In genomic region chr11:414333-414857, GRCh38 we compare ENCODE assay signal across 1 cellular context.
TF ChIP-seq lines count a peak whose summit lies in the region.

No MANE protein-coding gene starts in this region.

TF ChIP-seq in WTC11, 78 proteins besides CTCF, POLR2A, EP300 and RAD21 (continued from another document):
- no peak for TF ChIP-seq PRDM15 (CRISPR knock-in tag; IDR thresholded peaks at IDR 0.05)
- no peak for TF ChIP-seq CREM (CRISPR knock-in tag; IDR thresholded peaks at IDR 0.05)
- no peak for TF ChIP-seq NR2C2 (CRISPR knock-in tag; IDR thresholded peaks at IDR 0.05)
- TF ChIP-seq SMAD3 (CRISPR knock-in tag; IDR thresholded peaks at IDR 0.05; ENCODE audit: borderline replicate concordance) = no peak
TF ChIP-seq in WTC11: peak in this region for 0.
